ENCODE assay signal across 1 cellular context in genomic region chr1:155970531-155971167, GRCh38.
TF ChIP-seq lines count a peak whose summit lies in the region.

No MANE protein-coding gene starts in this region.

TF ChIP-seq in IMR-90, 13 proteins besides CTCF, POLR2A, EP300 and RAD21:
- TF ChIP-seq USF2 (IDR thresholded peaks at IDR 0.05; ENCODE audit: low read depth, low read length) (peak; percentile 72; the same call in 1 of the 2 replicates), RFX5 (IDR thresholded peaks at IDR 0.05; ENCODE audit: low read depth, low read length) (no peak), ELK1 (IDR thresholded peaks at IDR 0.05; ENCODE audit: borderline replicate concordance, low read depth, low read length) (no peak), MAZ (IDR thresholded peaks at IDR 0.05; ENCODE audit: borderline replicate concordance, low read depth, low read length) (peak; percentile 47; the same call in 1 of the 2 replicates), CEBPB (IDR thresholded peaks at IDR 0.05; ENCODE audit: low read depth, low read length) (no peak), CHD1 (IDR thresholded peaks at IDR 0.05; ENCODE audit: low read depth, low read length) (no peak), MXI1 (IDR thresholded peaks at IDR 0.05; ENCODE audit: borderline replicate concordance, low read depth, low read length) (peak; percentile 87), FOS (IDR thresholded peaks at IDR 0.05; ENCODE audit: low read depth, low read length) (peak; percentile 64), SMC3 (IDR thresholded peaks at IDR 0.05; ENCODE audit: low read depth, low read length) (peak; percentile 16), RCOR1 (IDR thresholded peaks at IDR 0.05; ENCODE audit: insufficient replicate concordance, low read length) (no peak), MAFK (IDR thresholded peaks at IDR 0.05; ENCODE audit: low read depth, low read length) (no peak), NFE2L2 (IDR thresholded peaks at IDR 0.05; ENCODE audit: low read depth, low read length) (0 out of 2 replicates have a peak, but pooled peaks have one; percentile 9), BHLHE40 (IDR thresholded peaks at IDR 0.05; ENCODE audit: low read depth, low read length) (peak; percentile 85)
